ENCODE assay signal across 1 cellular context in the genomic region with DNA sequence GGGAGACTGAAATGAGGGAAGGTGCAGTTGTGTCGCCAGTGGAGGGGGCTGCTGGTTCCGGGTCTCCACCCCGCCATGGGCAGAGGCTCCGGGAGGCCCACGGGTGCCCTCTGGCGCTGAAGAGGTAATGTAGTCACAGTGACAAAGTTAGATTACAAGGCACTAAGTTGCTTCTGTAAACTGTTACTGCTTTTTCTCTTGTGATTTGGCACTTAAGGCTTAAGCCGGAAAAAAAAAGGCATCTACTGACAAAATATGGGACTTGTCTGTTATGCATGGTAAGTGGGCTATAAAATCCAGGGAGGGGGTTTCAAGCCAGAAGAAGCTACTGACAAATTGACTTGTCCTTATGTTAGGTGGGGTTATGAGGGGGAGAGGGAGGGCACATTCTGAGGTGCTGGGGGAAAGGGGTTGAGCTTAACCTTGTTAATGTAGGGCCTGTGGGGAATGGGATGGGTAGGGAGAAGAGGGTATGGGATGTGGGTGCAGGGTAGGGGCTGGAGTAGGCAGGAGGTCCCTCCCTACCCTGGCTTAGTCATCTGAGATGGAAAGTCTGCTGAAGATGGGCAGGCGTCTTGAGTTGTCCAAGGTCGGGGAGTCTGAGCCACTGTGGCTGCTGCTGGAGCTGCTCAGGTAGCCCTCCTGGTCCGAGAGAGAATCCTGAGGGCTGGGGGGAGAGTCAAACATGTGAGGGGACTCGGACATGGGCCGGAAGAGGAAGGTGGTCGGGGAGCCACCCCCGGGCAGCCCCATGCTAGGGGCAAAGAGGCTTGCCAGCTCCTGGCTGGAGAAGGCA.
TF ChIP-seq lines count a peak whose summit lies in the region.

No MANE protein-coding gene starts in this region.

TF ChIP-seq in IMR-90, 13 proteins besides CTCF, POLR2A, EP300 and RAD21:
- TF ChIP-seq MXI1 (IDR thresholded peaks at IDR 0.05; ENCODE audit: borderline replicate concordance, low read depth, low read length) (no peak), SMC3 (IDR thresholded peaks at IDR 0.05; ENCODE audit: low read depth, low read length) (peak; percentile 97), MAZ (IDR thresholded peaks at IDR 0.05; ENCODE audit: borderline replicate concordance, low read depth, low read length) (peak; percentile 46; the same call in 1 of the 2 replicates)
- TF ChIP-seq, protein P1, sequence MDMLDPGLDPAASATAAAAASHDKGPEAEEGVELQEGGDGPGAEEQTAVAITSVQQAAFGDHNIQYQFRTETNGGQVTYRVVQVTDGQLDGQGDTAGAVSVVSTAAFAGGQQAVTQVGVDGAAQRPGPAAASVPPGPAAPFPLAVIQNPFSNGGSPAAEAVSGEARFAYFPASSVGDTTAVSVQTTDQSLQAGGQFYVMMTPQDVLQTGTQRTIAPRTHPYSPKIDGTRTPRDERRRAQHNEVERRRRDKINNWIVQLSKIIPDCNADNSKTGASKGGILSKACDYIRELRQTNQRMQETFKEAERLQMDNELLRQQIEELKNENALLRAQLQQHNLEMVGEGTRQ (IDR thresholded peaks at IDR 0.05; ENCODE audit: low read depth, low read length), result no peak
